Comparison of ENCODE assay signal across 24 cellular contexts in the genomic region with DNA sequence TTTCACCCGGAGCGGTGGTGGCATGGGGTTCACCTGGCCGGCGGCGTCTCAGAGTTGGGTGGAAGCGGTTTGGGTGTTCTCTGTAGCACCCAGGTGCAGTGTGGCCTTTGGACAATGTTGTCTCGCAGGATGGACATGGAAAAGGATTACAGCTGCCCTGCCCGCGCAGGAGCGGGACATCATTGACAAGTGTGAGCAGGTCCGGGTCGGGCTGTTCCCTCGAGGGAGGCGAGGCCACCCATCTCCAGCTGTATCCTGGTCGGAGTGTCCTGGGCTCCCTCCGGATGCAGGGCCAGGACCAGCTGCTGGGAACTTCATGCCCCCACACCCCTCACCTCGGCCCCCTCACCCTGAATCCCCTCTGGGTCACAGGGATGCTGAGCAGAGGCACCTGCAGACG.
"Had no signal": no experiment of that assay in that cellular context is flagged by ENCODE, and none has a peak within 500 bp of the region (broad histone marks: within the 10 kb centered on the region; RNA-seq: fewer than 3 reads in every experiment).

No MANE protein-coding gene starts in this region.

- H3K27me3 ChIP-seq: Peyer's patch had no signal

- H3K4me3 Mint-ChIP-seq: activated CD4-positive, alpha-beta T cell treated with anti-CD3 and anti-CD28 coated beads for 36 hours; activated CD8-positive, alpha-beta T cell treated with anti-CD3 and anti-CD28 coated beads for 36 hours; activated naive CD4-positive, alpha-beta T cell treated with anti-CD3 and anti-CD28 coated beads, Interleukin-2, amount 10 ng/mL, durations not matched to agents 7 days and 5 days; activated naive CD8-positive, alpha-beta T cell treated with anti-CD3 and anti-CD28 coated beads for 36 hours; activated T-cell treated with anti-CD3 and anti-CD28 coated beads, Interleukin-2, amount 50 U/mL, for 72 hours had no signal

- H3K36me3 ChIP-seq: Peyer's patch had no signal

- H3K4me3 ChIP-seq: Peyer's patch had no signal

- H3K9me3 ChIP-seq: Peyer's patch had no signal

- H3K4me1 ChIP-seq: Peyer's patch had no signal

- H3K27ac Mint-ChIP-seq: activated CD4-positive, alpha-beta T cell treated with anti-CD3 and anti-CD28 coated beads for 36 hours; activated CD8-positive, alpha-beta T cell treated with anti-CD3 and anti-CD28 coated beads for 36 hours; activated naive CD4-positive, alpha-beta T cell treated with anti-CD3 and anti-CD28 coated beads, Interleukin-2, amount 10 ng/mL, durations not matched to agents 7 days and 5 days; activated naive CD8-positive, alpha-beta T cell treated with anti-CD3 and anti-CD28 coated beads for 36 hours; activated T-cell treated with anti-CD3 and anti-CD28 coated beads, Interleukin-2, amount 50 U/mL, for 72 hours; activated T-helper 2 cell treated with anti-CD3 and anti-CD28 coated beads, Interferon-gamma antibody, Interleukin-2, Interleukin-4, amounts not matched to agents 10 μg/mL and 5 μg/mL and 100 μg/mL, durations not matched to agents 14 hours and 24 hours and 36 hours had no signal

- H3K9me3 Mint-ChIP-seq: activated CD8-positive, alpha-beta T cell treated with anti-CD3 and anti-CD28 coated beads for 36 hours; activated naive CD8-positive, alpha-beta T cell treated with anti-CD3 and anti-CD28 coated beads for 36 hours; activated T-cell treated with anti-CD3 and anti-CD28 coated beads, Interleukin-2, amount 50 U/mL, for 72 hours had no signal

- H3K27me3 Mint-ChIP-seq: activated CD4-positive, alpha-beta T cell treated with anti-CD3 and anti-CD28 coated beads for 36 hours; activated CD8-positive, alpha-beta T cell treated with anti-CD3 and anti-CD28 coated beads for 36 hours; activated naive CD4-positive, alpha-beta T cell treated with anti-CD3 and anti-CD28 coated beads, Interleukin-2, amount 10 ng/mL, durations not matched to agents 7 days and 5 days; activated naive CD8-positive, alpha-beta T cell treated with anti-CD3 and anti-CD28 coated beads for 36 hours had no signal

- H3K27ac ChIP-seq: Peyer's patch, VCaP had no signal

- ATAC-seq: activated CD4-positive, alpha-beta T cell treated with anti-CD3 and anti-CD28 coated beads for 36 hours; activated CD8-positive, alpha-beta T cell treated with anti-CD3 and anti-CD28 coated beads for 36 hours; activated T-cell treated with anti-CD3 and anti-CD28 coated beads, Interleukin-2, amount 50 U/mL, for 72 hours had no signal

- H3K36me3 Mint-ChIP-seq: activated naive CD4-positive, alpha-beta T cell treated with anti-CD3 and anti-CD28 coated beads, Interleukin-2, amount 10 ng/mL, durations not matched to agents 7 days and 5 days; activated naive CD8-positive, alpha-beta T cell treated with anti-CD3 and anti-CD28 coated beads for 36 hours had no signal

- H3K4me1 Mint-ChIP-seq: activated CD4-positive, alpha-beta T cell treated with anti-CD3 and anti-CD28 coated beads for 36 hours; activated naive CD4-positive, alpha-beta T cell treated with anti-CD3 and anti-CD28 coated beads, Interleukin-2, amount 10 ng/mL, durations not matched to agents 7 days and 5 days; activated naive CD8-positive, alpha-beta T cell treated with anti-CD3 and anti-CD28 coated beads for 36 hours had no signal

- DNase-seq: activated CD4-positive, alpha-beta T cell treated with anti-CD3 and anti-CD28 coated beads for 36 hours; activated CD4-positive, CD25-positive, alpha-beta regulatory T cell; activated CD8-positive, alpha-beta memory T cell treated with anti-CD3 and anti-CD28 coated beads, Interleukin-2, amount 50 U/mL, for 4 hours; activated CD8-positive, alpha-beta T cell treated with anti-CD3 and anti-CD28 coated beads for 36 hours; activated gamma-delta T cell treated with Interleukin-2 at 50 U/mL for 16 hours; activated naive CD4-positive, alpha-beta T cell treated with anti-CD3 and anti-CD28 coated beads, Interleukin-2, amount 10 ng/mL, durations not matched to agents 7 days and 5 days; activated naive CD8-positive, alpha-beta T cell treated with anti-CD3 and anti-CD28 coated beads for 36 hours; activated T-cell treated with anti-CD3 and anti-CD28 coated beads, Interleukin-2, amount 50 U/mL, for 72 hours; anterior cingulate cortex; cerebellar nuclear complex; MM.1S; NCI-H1105; NCI-H1436; NCI-H1694 treated with DMSO at 0.1 percent for 48 hours; NCI-H2029 treated with DMSO at 0.1 percent for 48 hours; NCI-H345; NCI-H510A; NCI-H69; NK-92 treated with Interleukin-12 subunit alpha and Interleukin-12 subunit beta, amount 100 ng/mL, for 24 hours; Peyer's patch; SHP77 treated with DMSO at 0.1 percent for 48 hours; T-helper 1 cell had no signal
